8 cellular contexts compared by ENCODE assay signal in genomic region chr12:42129595-42130204, GRCh38. TPM values are rescaled to one million over a fixed set of nuclear protein-coding genes. Genes with fewer than 3 reads are reported as not detected.
DNase-seq lines count a peak whose midpoint lies in the region; ATAC-seq, FAIRE-seq and TF ChIP-seq lines count a peak whose summit lies in the region.

No MANE protein-coding gene starts in this region.

- DNase-seq in CD14-positive monocyte (ENCODE audit: low spot score): no peak
- peak; percentile 53 for DNase-seq in H4 (ENCODE audit: low spot score)
- DNase-seq in NCI-H748 (lab: John Stamatoyannopoulos, UW; ENCODE audit: unreplicated experiment): peak; percentile 56
- DNase-seq in bronchial epithelial cell (ENCODE audit: low read depth): peak; percentile 76
- DNase-seq in kidney tubule cell (ENCODE audit: low spot score): peak; percentile 78
- no peak for DNase-seq in upper lobe of right lung

- H3K9me3 ChIP-seq in upper lobe of right lung: no peaks in the 10 kb centered on the region

- peak; percentile 73 for TF ChIP-seq CTCF in CD14-positive monocyte (IDR thresholded peaks at IDR 0.05)
- peak; percentile 55 for TF ChIP-seq CTCF in bronchial epithelial cell (IDR thresholded peaks at IDR 0.05; ENCODE audit: insufficient read depth, low read length, severe bottlenecking)
- TF ChIP-seq CTCF in upper lobe of right lung (IDR thresholded peaks at IDR 0.05): peak; percentile 91

- peaks cover 6% of the 10 kb centered on the region for H3K4me1 ChIP-seq in upper lobe of right lung

- H3K27ac ChIP-seq in upper lobe of right lung: no peak overlapping the region

- H3K4me3 ChIP-seq in bronchial epithelial cell (ENCODE audit: low read depth, low read length) (no peak overlapping the region), upper lobe of right lung (no peak overlapping the region)

- peak; percentile 89 for ATAC-seq in upper lobe of right lung
- no peak for ATAC-seq in HG02763 (IDR thresholded peaks at IDR 0.05; ENCODE audit: unreplicated experiment)
- no peak for ATAC-seq in GM19023 (IDR thresholded peaks at IDR 0.05; ENCODE audit: unreplicated experiment)

- intact Hi-C loops in CD14-positive monocyte (cut with micrococcal nuclease) (loop anchor here in 1 of 2 donors (5.0 kb wide), 1 partner anchor 203 kb away; no protein-coding TSS in a partner anchor), upper lobe of right lung (cut with DNase I) (loop anchor here (10.0 kb wide), 1 partner anchor 205 kb away; no protein-coding TSS in a partner anchor)

- peaks cover 7 to 13% of the 10 kb centered on the region in 2 donors for H3K36me3 Mint-ChIP-seq in CD14-positive monocyte

- H3K27me3 ChIP-seq in bronchial epithelial cell (ENCODE audit: control insufficient read depth, insufficient read depth, low read length): no peaks in the 10 kb centered on the region
- no peaks in the 10 kb centered on the region for H3K27me3 ChIP-seq in upper lobe of right lung

- FAIRE-seq in bronchial epithelial cell (lab: Jason Lieb, UNC): no peak

- H3K4me3 Mint-ChIP-seq in CD14-positive monocyte: no peak overlapping the region

- H3K27me3 Mint-ChIP-seq in CD14-positive monocyte (ENCODE audit: low read depth in 3 of 3): no peaks in the 10 kb centered on the region

- no peak overlapping the region for H3K27ac Mint-ChIP-seq in CD14-positive monocyte

- no peaks in the 10 kb centered on the region for H3K9me3 Mint-ChIP-seq in CD14-positive monocyte

- H3K36me3 ChIP-seq in bronchial epithelial cell (ENCODE audit: control insufficient read depth, insufficient read depth, low read length) (no peaks in the 10 kb centered on the region), upper lobe of right lung (no peaks in the 10 kb centered on the region)

- H3K4me1 Mint-ChIP-seq in CD14-positive monocyte: peaks cover 13% of the 10 kb centered on the region

RNA-seq across cellular contexts. Expression of gene GXYLT1, which starts 15.0 kb away (rescaled TPM):
- polyA plus RNA-seq in CD14-positive monocyte: 1 to 10 TPM; 4.9 to 7.1 TPM
- total RNA-seq in H4 (2014; rRNA removed; shearing (Covaris generic)): 20.2 and 22.3 TPM in 2 replicates
- total RNA-seq in bronchial epithelial cell (8.3 and 9.2 TPM in 2 replicates), upper lobe of right lung (15.7 TPM)

Comparison
In these comparisons a context has a peak if more than half of its experiments do, and no peak if none do; other contexts are left out.
1. DNase-seq: peak in H4 (single experiment), NCI-H748 (single experiment), bronchial epithelial cell (single experiment) and kidney tubule cell (single experiment); none in CD14-positive monocyte (single experiment) and upper lobe of right lung (single experiment).
2. Peak in every context shown above with its lines, with median percentiles within 50 percentile points of each other: CTCF ChIP-seq.